In the genomic region with DNA sequence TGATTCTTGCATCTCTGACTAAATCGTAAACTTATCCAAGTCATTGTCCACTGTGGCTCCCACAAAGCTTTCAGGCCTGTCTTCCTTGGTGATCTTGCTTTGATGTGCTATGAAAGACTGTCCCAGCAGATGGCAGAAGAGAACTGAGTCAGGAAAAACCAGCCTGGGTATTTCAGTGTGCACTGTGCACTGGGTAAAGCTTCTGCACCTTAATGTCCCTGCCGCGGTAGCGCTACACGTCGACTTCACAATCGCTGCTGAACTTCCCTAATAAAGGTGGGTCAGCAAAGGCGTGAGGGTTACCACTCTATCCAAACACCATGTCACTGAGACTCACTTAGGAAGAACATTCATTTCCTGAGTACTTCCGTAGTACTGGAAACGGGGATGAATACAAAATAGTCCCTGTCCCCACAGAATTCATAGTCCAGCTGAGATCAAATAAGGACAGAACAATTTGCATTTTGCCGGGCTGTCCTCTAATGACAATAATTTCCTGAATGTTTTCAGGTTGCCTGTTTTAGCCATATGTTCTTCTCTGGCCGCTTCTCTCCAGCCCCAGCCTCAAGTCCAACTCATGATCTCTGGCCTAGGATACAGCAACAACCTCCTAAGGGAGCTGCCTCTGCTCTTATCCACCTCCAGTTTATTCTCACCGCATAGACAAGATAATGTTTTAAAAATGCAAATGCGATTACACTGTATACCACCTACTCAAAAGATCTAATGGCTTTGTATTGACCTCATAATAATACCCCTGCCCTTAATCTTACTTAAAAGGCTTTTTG, we compare ENCODE assay signal across 8 cellular contexts.
DNase-seq lines count a peak whose midpoint lies in the region; ATAC-seq and TF ChIP-seq lines count a peak whose summit lies in the region.

No MANE protein-coding gene starts in this region.

- H3K9me3 ChIP-seq in PC-3 (ENCODE audit: low read length): no peaks in the 10 kb centered on the region
- peaks cover under 1% of the 10 kb centered on the region for H3K9me3 ChIP-seq in neuron (ENCODE audit: low read length)

- H3K27ac ChIP-seq in PC-3 (ENCODE audit: low read length): peak overlapping the region; percentile 41
- H3K27ac ChIP-seq in substantia nigra (ENCODE audit: low read depth, low read length, poor library complexity, severe bottlenecking): no peak overlapping the region

- H3K36me3 ChIP-seq in PC-3 (ENCODE audit: low read depth, low read length): no peaks in the 10 kb centered on the region
- H3K36me3 ChIP-seq in neuron (ENCODE audit: insufficient read depth, low read length): no peaks in the 10 kb centered on the region

- DNase-seq in DMS53 treated with DMSO at 0.1 percent for 48 hours (lab: John Stamatoyannopoulos, UW; ENCODE audit: unreplicated experiment) (peak; percentile 61), HuH-7.5 (ENCODE audit: low spot score) (peak; percentile 60), PC-3 (peak; percentile 87), fibroblast of peridontal ligament (ENCODE audit: extremely low read depth) (peak; percentile 85), substantia nigra (lab: John Stamatoyannopoulos, UW) (peak in 40 of 49 donors; percentile 1 to 73 (median 32))
- DNase-seq in activated T-cell treated with anti-CD3 and anti-CD28 coated beads, Interleukin-2, amount 50 U/mL, for 48 hours: peak; percentile 77 to 78

- H3K9ac ChIP-seq in PC-3 (ENCODE audit: low read length): peak overlapping the region; percentile 21; the same call in 1 of the 2 replicates

- H3K4me1 ChIP-seq in PC-3 (ENCODE audit: insufficient read depth, low read length) (peaks cover 8% of the 10 kb centered on the region), neuron (ENCODE audit: insufficient read depth, low read length) (peaks cover 3% of the 10 kb centered on the region)

- TF ChIP-seq CTCF in PC-3 (conservative IDR thresholded peaks at IDR 0.05; ENCODE audit: low read depth, low read length): peak; percentile 78

- H2AFZ ChIP-seq in PC-3 (ENCODE audit: low read length) (peak overlapping the region; percentile 86), neuron (ENCODE audit: low read depth, low read length) (peak overlapping the region; percentile 27)

- POLR2A ChIA-PET in PC-3 (lab: Charles Lee; ENCODE audit: unreplicated experiment): interaction anchor here (0.6 kb wide), 1 partner anchor 97 kb away, joined by 7 read pairs; no protein-coding TSS in a partner anchor

- H3K27me3 ChIP-seq in PC-3 (ENCODE audit: low read length): no peaks in the 10 kb centered on the region
- no peaks in the 10 kb centered on the region for H3K27me3 ChIP-seq in neuron (ENCODE audit: insufficient read depth, low read length)

- TSS peak; percentile 65 for BruUV-seq in PC-3 (replicated peaks; lab: Mats Ljungman, UMichigan)

- peak overlapping the region; percentile 86 for H3K4me2 ChIP-seq in PC-3 (ENCODE audit: low read length)

- H3F3A ChIP-seq in PC-3 (ENCODE audit: low read length, unreplicated experiment): no peaks in the 10 kb centered on the region

- H3K4me3 ChIP-seq in PC-3 (ENCODE audit: low read length) (peak overlapping the region; percentile 61), neuron (ENCODE audit: low read length) (peak overlapping the region; percentile 33)

- no peaks in the 10 kb centered on the region for H4K20me1 ChIP-seq in PC-3 (ENCODE audit: low read length)

- no peaks in the 10 kb centered on the region for H3K9me2 ChIP-seq in PC-3 (replicated peaks; ENCODE audit: low read length)

- H3K79me2 ChIP-seq in PC-3 (ENCODE audit: low read length): no peaks in the 10 kb centered on the region

- ATAC-seq in GM21515 (IDR thresholded peaks at IDR 0.05; ENCODE audit: unreplicated experiment) (peak; percentile 90), PC-3 (peak; percentile 98)

- CTCF ChIA-PET in PC-3 (lab: Charles Lee): interaction anchor here (0.6 to 1.5 kb wide), 6 partner anchors 19 to 540 kb away, joined by 3 to 16 read pairs (median 4); a partner anchor contains a TSS

- intact Hi-C loops in PC-3 (cut with micrococcal nuclease): loop anchor here (1.0 kb wide), 2 partner anchors 117 to 208 kb away; no protein-coding TSS in a partner anchor

Comparison
In these comparisons a context has a peak if more than half of its experiments do, and no peak if none do; other contexts are left out.
1. DNase-seq: peak in every context shown above with its lines; median percentile 87 in PC-3; 85 in fibroblast of peridontal ligament; 78 in activated T-cell treated with anti-CD3 and anti-CD28 coated beads, Interleukin-2, amount 50 U/mL, for 48 hours; 61 in DMS53 treated with DMSO at 0.1 percent for 48 hours; 60 in HuH-7.5; 32 in substantia nigra.